ENCODE assay signal across 10 cellular contexts in genomic region chr11:135027461-135027860, GRCh38.
DNase-seq lines count a peak whose midpoint lies in the region; ATAC-seq, FAIRE-seq and TF ChIP-seq lines count a peak whose summit lies in the region.
"Had no signal": no experiment of that assay in that cellular context is flagged by ENCODE, and none has a peak within 500 bp of the region (broad histone marks: within the 10 kb centered on the region; RNA-seq: fewer than 3 reads in every experiment).

No MANE protein-coding gene starts in this region.

- CTCF ChIA-PET in K562 (lab: Yijun Ruan, JAX; ENCODE audit: low intra/inter-chr PET ratio), result no interaction called here

- no peak overlapping the region for H3K4me3 ChIP-seq in K562

- in situ Hi-C loops in K562 (cut with MboI), result no loop called here

- POLR2A ChIA-PET in K562 (lab: Yijun Ruan, JAX), result no interaction called here

- H3K79me2 ChIP-seq in K562 (ENCODE audit: control insufficient read depth, insufficient read depth, low read length), result no peaks in the 10 kb centered on the region

- no peaks in the 10 kb centered on the region for H3K9me1 ChIP-seq in K562 (ENCODE audit: control insufficient read depth, insufficient read depth, low read length)

- 0% methylated on average over 3 of the region's 5 CpGs for WGBS in K562 (ENCODE audit: insufficient coverage, low coverage, missing lambda C conversion rate)

- TF ChIP-seq RAD21 in K562 (CRISPR knock-in tag; conservative IDR thresholded peaks at IDR 0.05 in 1 of 2, IDR thresholded peaks at IDR 0.05 in 1 of 2), result no peak

- no peaks in the 10 kb centered on the region for H3K4me1 ChIP-seq in K562 (replicated peaks in 1 of 2; ENCODE audit: control insufficient read depth in 2 of 2, insufficient read depth in 2 of 2, low read length in 2 of 2)

- no peak for TF ChIP-seq CTCF in K562 (IDR thresholded peaks at IDR 0.05 in 2 of 3, conservative IDR thresholded peaks at IDR 0.05 in 1 of 3; ENCODE audit: insufficient read depth in 2 of 3, low read depth in 1 of 3, low read length in 3 of 3)

- H3K4me2 ChIP-seq in K562 (ENCODE audit: insufficient read depth, low read length), result no peak overlapping the region

- TF ChIP-seq POLR2A in K562 (conservative IDR thresholded peaks at IDR 0.05), result no peak

- no peaks in the 10 kb centered on the region for H4K20me1 ChIP-seq in K562 (replicated peaks; ENCODE audit: control insufficient read depth, insufficient read depth, low read length)

- H3K9ac ChIP-seq in K562 (ENCODE audit: insufficient read depth in 1 of 2, low read depth in 2 of 2, low read length in 2 of 2), result no peak overlapping the region

- FAIRE-seq in K562 (lab: Jason Lieb, UNC), result no peak
- FAIRE-seq: GM12892 had no signal

- H2AFZ ChIP-seq in K562 (ENCODE audit: low read depth, low read length), result no peak overlapping the region

- ATAC-seq in K562, result peak; percentile 71
- no peak for ATAC-seq in HG03159 (IDR thresholded peaks at IDR 0.05; ENCODE audit: unreplicated experiment)
- no peak for ATAC-seq in GM21390 (IDR thresholded peaks at IDR 0.05; ENCODE audit: unreplicated experiment)

- DNase-seq in GM04504 (ENCODE audit: low read depth), result peak; percentile 0
- peak; percentile 30 for DNase-seq in LoVo (ENCODE audit: low spot score)
- peak in 3 of 4 experiments; percentile 16 to 51 (median 35) for DNase-seq in K562 (ENCODE audit: extremely low read depth in 1 of 4, low spot score in 3 of 4)
- DNase-seq in medulla oblongata (ENCODE audit: extremely low spot score), result peak; percentile 16
- DNase-seq in SHP77 treated with DMSO at 0.1 percent for 48 hours (lab: John Stamatoyannopoulos, UW), result no peak
- no peak for DNase-seq in caudate nucleus (lab: John Stamatoyannopoulos, UW)
- DNase-seq: stimulated activated CD4-positive, alpha-beta T cell treated with anti-CD3 and anti-CD28 coated beads, Interleukin-12 subunit alpha, Interleukin-12 subunit beta, amount 100 ng/mL, for 4 hours had no signal

- BruUV-seq in K562 (replicated peaks; lab: Mats Ljungman, UMichigan), result no TSS peak

- no peak for TF ChIP-seq EP300 in K562 (IDR thresholded peaks at IDR 0.05; ENCODE audit: low read length)

- intact Hi-C loops in K562 (cut with micrococcal nuclease), result no loop called here

- no peaks in the 10 kb centered on the region for H3K36me3 ChIP-seq in K562 (ENCODE audit: control insufficient read depth, insufficient read depth, low read length)

- no peaks in the 10 kb centered on the region for H3K9me3 ChIP-seq in K562 (replicated peaks; ENCODE audit: control insufficient read depth, insufficient read depth, low read depth, low read length)

- no peak overlapping the region for H3K27ac ChIP-seq in K562 (ENCODE audit: extremely low read depth, low read depth, low read length)
- no peak overlapping the region for H3K27ac ChIP-seq in caudate nucleus (ENCODE audit: low read depth, low read length)

- no peaks in the 10 kb centered on the region for H3K27me3 ChIP-seq in K562 (ENCODE audit: control insufficient read depth in 2 of 2, insufficient read depth in 2 of 2, low read length in 2 of 2)

TF ChIP-seq in K562, 482 proteins besides CTCF, POLR2A, EP300 and RAD21 (continues in another document):
- TF ChIP-seq CHD7 (IDR thresholded peaks at IDR 0.05; ENCODE audit: low read depth, low read length) (no peak), ZNF696 (CRISPR knock-in tag; conservative IDR thresholded peaks at IDR 0.05) (no peak), PRMT5 (CRISPR knock-in tag; IDR thresholded peaks at IDR 0.05) (peak; percentile 54; the same call in 1 of the 2 replicates), TRIM28 (IDR thresholded peaks at IDR 0.05) (no peak), CCNT2 (IDR thresholded peaks at IDR 0.05; ENCODE audit: borderline replicate concordance, extremely low read depth, insufficient read length, low read depth, low read length) (no peak), POLR2H (tag; IDR thresholded peaks at IDR 0.05; ENCODE audit: low read depth) (no peak), JUN (IDR thresholded peaks at IDR 0.05; ENCODE audit: borderline replicate concordance, low read depth, low read length) (no peak), JUN (CRISPR knock-in tag; IDR thresholded peaks at IDR 0.05; ENCODE audit: borderline replicate concordance) (no peak), ESRRA (IDR thresholded peaks at IDR 0.05; ENCODE audit: borderline replicate concordance, low read depth) (no peak), ZNF408 (CRISPR knock-in tag; IDR thresholded peaks at IDR 0.05; ENCODE audit: low read depth) (no peak)
- TF ChIP-seq, protein P1, sequence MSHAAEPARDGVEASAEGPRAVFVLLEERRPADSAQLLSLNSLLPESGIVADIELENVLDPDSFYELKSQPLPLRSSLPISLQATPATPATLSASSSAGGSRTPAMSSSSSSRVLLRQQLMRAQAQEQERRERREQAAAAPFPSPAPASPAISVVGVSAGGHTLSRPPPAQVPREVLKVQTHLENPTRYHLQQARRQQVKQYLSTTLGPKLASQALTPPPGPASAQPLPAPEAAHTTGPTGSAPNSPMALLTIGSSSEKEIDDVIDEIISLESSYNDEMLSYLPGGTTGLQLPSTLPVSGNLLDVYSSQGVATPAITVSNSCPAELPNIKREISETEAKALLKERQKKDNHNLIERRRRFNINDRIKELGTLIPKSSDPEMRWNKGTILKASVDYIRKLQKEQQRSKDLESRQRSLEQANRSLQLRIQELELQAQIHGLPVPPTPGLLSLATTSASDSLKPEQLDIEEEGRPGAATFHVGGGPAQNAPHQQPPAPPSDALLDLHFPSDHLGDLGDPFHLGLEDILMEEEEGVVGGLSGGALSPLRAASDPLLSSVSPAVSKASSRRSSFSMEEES (CRISPR knock-in tag; IDR thresholded peaks at IDR 0.05), result no peak

Comparison
In these comparisons a context has a peak if more than half of its experiments do, and no peak if none do; other contexts are left out.
1. DNase-seq: peak in GM04504 (single experiment), LoVo (single experiment), K562 (3 of 4) and medulla oblongata (single experiment); none in SHP77 treated with DMSO at 0.1 percent for 48 hours (single experiment) and caudate nucleus (0 of 61).